1 cellular context compared by ENCODE assay signal in genomic region chr14:105343194-105343593, GRCh38.
TF ChIP-seq lines count a peak whose summit lies in the region.

No MANE protein-coding gene starts in this region.

TF ChIP-seq in WTC11, 78 proteins besides CTCF, POLR2A, EP300 and RAD21 (continued from another document):
- TF ChIP-seq AFF4 (CRISPR knock-in tag; IDR thresholded peaks at IDR 0.05; ENCODE audit: borderline replicate concordance) (no peak), FOXP4 (CRISPR knock-in tag; IDR thresholded peaks at IDR 0.05) (no peak), HMGXB4 (CRISPR knock-in tag; IDR thresholded peaks at IDR 0.05) (no peak), ATF3 (CRISPR knock-in tag; conservative IDR thresholded peaks at IDR 0.05) (no peak), ZNF423 (CRISPR knock-in tag; IDR thresholded peaks at IDR 0.05) (no peak)
- TF ChIP-seq, protein P1, sequence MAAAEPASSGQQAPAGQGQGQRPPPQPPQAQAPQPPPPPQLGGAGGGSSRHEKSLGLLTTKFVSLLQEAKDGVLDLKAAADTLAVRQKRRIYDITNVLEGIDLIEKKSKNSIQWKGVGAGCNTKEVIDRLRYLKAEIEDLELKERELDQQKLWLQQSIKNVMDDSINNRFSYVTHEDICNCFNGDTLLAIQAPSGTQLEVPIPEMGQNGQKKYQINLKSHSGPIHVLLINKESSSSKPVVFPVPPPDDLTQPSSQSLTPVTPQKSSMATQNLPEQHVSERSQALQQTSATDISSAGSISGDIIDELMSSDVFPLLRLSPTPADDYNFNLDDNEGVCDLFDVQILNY (CRISPR knock-in tag; IDR thresholded peaks at IDR 0.05): no peak
- TF ChIP-seq, protein P2, sequence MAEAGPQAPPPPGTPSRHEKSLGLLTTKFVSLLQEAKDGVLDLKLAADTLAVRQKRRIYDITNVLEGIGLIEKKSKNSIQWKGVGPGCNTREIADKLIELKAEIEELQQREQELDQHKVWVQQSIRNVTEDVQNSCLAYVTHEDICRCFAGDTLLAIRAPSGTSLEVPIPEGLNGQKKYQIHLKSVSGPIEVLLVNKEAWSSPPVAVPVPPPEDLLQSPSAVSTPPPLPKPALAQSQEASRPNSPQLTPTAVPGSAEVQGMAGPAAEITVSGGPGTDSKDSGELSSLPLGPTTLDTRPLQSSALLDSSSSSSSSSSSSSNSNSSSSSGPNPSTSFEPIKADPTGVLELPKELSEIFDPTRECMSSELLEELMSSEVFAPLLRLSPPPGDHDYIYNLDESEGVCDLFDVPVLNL (CRISPR knock-in tag; IDR thresholded peaks at IDR 0.05; ENCODE audit: borderline replicate concordance, low read depth): no peak
- TF ChIP-seq, protein P3, sequence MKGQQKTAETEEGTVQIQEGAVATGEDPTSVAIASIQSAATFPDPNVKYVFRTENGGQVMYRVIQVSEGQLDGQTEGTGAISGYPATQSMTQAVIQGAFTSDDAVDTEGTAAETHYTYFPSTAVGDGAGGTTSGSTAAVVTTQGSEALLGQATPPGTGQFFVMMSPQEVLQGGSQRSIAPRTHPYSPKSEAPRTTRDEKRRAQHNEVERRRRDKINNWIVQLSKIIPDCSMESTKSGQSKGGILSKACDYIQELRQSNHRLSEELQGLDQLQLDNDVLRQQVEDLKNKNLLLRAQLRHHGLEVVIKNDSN (CRISPR knock-in tag; IDR thresholded peaks at IDR 0.05): no peak
